In the genomic region with DNA sequence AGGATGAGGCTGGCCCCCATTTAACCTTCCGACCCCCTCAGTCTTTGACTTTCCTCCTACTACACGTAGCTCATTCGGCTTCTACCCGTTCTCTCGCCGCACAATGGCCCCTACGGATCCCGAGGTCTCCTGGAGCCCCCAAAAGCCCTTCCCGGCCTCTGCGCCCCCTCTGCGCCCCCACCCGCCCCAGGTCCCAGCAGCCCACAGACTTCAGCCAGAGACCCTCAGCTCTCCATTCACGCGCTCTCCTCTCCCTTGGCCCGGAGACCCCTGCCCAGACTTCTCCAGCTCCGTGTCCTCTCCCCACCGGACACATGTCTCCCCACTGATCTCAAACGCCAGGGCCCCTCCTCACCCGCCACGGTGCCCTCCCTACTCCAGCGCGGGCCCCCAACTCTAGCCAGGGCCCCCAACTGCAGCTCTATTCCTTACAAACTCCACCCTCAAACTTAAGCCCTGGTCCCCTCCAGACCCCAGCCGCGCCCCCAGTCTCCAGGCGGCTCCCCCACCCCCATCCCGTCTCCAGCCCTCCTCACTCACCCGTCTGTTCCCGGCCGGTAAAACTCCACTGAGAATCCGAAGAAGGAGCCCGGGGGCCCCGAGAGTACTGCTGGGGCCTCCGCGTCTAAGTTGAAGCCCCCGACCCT, we compare ENCODE assay signal across 8 cellular contexts. TPM values are rescaled to one million over a fixed set of nuclear protein-coding genes. Genes with fewer than 3 reads are reported as not detected.
DNase-seq lines count a peak whose midpoint lies in the region; TF ChIP-seq lines count a peak whose summit lies in the region.

No MANE protein-coding gene starts in this region.

- peak overlapping the region; percentile 90 for H4K91ac ChIP-seq in trophoblast cell (ENCODE audit: low read depth, low read length)

- H4K8ac ChIP-seq in trophoblast cell (ENCODE audit: low read depth, low read length) = peak overlapping the region; percentile 78

- POLR2A ChIA-PET in Caco-2 (lab: Charles Lee) = interaction anchor here (0.7 kb wide), 1 partner anchor 167 kb away, joined by 3 read pairs; no protein-coding TSS in a partner anchor
- POLR2A ChIA-PET in SK-N-SH (lab: Yijun Ruan, JAX) = no interaction called here

- H3K23ac ChIP-seq in trophoblast cell (ENCODE audit: low read length) = no peak overlapping the region

- CTCF ChIA-PET in Caco-2 (lab: Charles Lee) (interaction anchor here (1.7 to 2.1 kb wide), 2 partner anchors 19 to 21 kb away, joined by 4 to 12 read pairs; no protein-coding TSS in a partner anchor), SK-N-SH (lab: Yijun Ruan, JAX) (interaction anchor here (0.8 to 11.8 kb wide), 5 partner anchors 13 to 34 kb away, joined by 3 to 125 read pairs (median 9); partner anchors contain the start of gene ZNF385A)

- H3K36me3 ChIP-seq in Caco-2 (ENCODE audit: control insufficient read depth, insufficient read depth, low read length) (no peaks in the 10 kb centered on the region; the same call in 1 of the 2 replicates), SK-N-SH (replicated peaks in 1 of 2; ENCODE audit: control insufficient read depth in 1 of 2, insufficient read depth in 2 of 2, low read length in 1 of 2) (no peaks in the 10 kb centered on the region), trophoblast cell (ENCODE audit: control insufficient read depth in 1 of 2, insufficient read depth in 2 of 2, low read length in 2 of 2) (no peaks in the 10 kb centered on the region)

- TF ChIP-seq RAD21 in SK-N-SH (IDR thresholded peaks at IDR 0.05; ENCODE audit: low read length) = no peak

- DNase-seq in Caco-2 (no peak), SK-N-SH (peak; percentile 55), fibroblast of the aortic adventitia (ENCODE audit: low read depth) (no peak), trophoblast cell (no peak), NCI-H2196 treated with DMSO at 0.1 percent for 48 hours (lab: John Stamatoyannopoulos, UW; ENCODE audit: unreplicated experiment) (no peak), SHP77 treated with DMSO at 0.1 percent for 48 hours (lab: John Stamatoyannopoulos, UW) (no peak), kidney glomerular epithelial cell (lab: John Stamatoyannopoulos, UW) (no peak)
- no peak for DNase-seq in activated CD4-positive, alpha-beta T cell treated with anti-CD3 and anti-CD28 coated beads for 4 hours

- H2AK5ac ChIP-seq in trophoblast cell (ENCODE audit: low read length) = peak overlapping the region; percentile 11

- no peaks in the 10 kb centered on the region for H3K36me3 Mint-ChIP-seq in Caco-2 (ENCODE audit: insufficient read depth, unreplicated experiment)

- H3K9ac ChIP-seq in SK-N-SH (peak overlapping the region; percentile 94), trophoblast cell (ENCODE audit: low read length) (peak overlapping the region; percentile 84)

- peaks cover 10% of the 10 kb centered on the region for H3K4me1 Mint-ChIP-seq in Caco-2 (ENCODE audit: low read depth, unreplicated experiment)

- no peaks in the 10 kb centered on the region for H3K27me3 ChIP-seq in Caco-2 (replicated peaks; ENCODE audit: control insufficient read depth, insufficient read depth, low read length)
- H3K27me3 ChIP-seq in SK-N-SH (ENCODE audit: insufficient read depth) = no peaks in the 10 kb centered on the region
- H3K27me3 ChIP-seq in trophoblast cell (ENCODE audit: insufficient read depth, low read length) = no peaks in the 10 kb centered on the region

- peak overlapping the region; percentile 96 for H3K4me3 Mint-ChIP-seq in Caco-2 (ENCODE audit: unreplicated experiment)

- no peaks in the 10 kb centered on the region for H4K20me1 ChIP-seq in SK-N-SH (ENCODE audit: insufficient read depth)

- no peak for TF ChIP-seq EP300 in SK-N-SH (IDR thresholded peaks at IDR 0.05; ENCODE audit: borderline replicate concordance in 1 of 2, low read depth in 1 of 2, low read length in 1 of 2)

- H3K79me2 ChIP-seq in SK-N-SH (ENCODE audit: insufficient read depth) (peaks cover 60% of the 10 kb centered on the region), trophoblast cell (ENCODE audit: control insufficient read depth, insufficient read depth, low read length, poor library complexity) (peaks cover 10% of the 10 kb centered on the region)

- BruUV-seq in Caco-2 (replicated peaks; lab: Mats Ljungman, UMichigan) = no TSS peak

- intact Hi-C loops in Caco-2 (cut with micrococcal nuclease; ENCODE audit: unreplicated experiment) = no loop called here

- H3K14ac ChIP-seq in trophoblast cell (ENCODE audit: low read length) = peak overlapping the region; percentile 71

- no peaks in the 10 kb centered on the region for H3K27me3 Mint-ChIP-seq in Caco-2 (ENCODE audit: insufficient read depth, unreplicated experiment)

- peak overlapping the region; percentile 77 for H3K4ac ChIP-seq in trophoblast cell (ENCODE audit: low read depth, low read length)

- peaks cover 18% of the 10 kb centered on the region for H3K79me1 ChIP-seq in trophoblast cell (ENCODE audit: low read length)

- H3K4me1 ChIP-seq in Caco-2 (peaks cover 5% of the 10 kb centered on the region; the same call in 1 of the 2 replicates), SK-N-SH (ENCODE audit: control insufficient read depth in 1 of 2, insufficient read depth in 2 of 2, low read depth in 1 of 2, low read length in 1 of 2) (peaks cover 0 to 30% of the 10 kb centered on the region in 2 experiments; a peak in 3 of 4 replicates), trophoblast cell (ENCODE audit: control insufficient read depth in 1 of 2, insufficient read depth in 2 of 2, low read length in 2 of 2) (peaks cover 25 to 27% of the 10 kb centered on the region in 2 experiments)

- H3K9me3 Mint-ChIP-seq in Caco-2 (ENCODE audit: unreplicated experiment) = no peaks in the 10 kb centered on the region

- WGBS in SK-N-SH (ENCODE audit: low lambda C conversion rate) = under 1% methylated on average over 31 of the region's 35 CpGs
- WGBS in trophoblast cell (ENCODE audit: extremely low coverage, insufficient coverage, insufficient read length) = no CpG with 5 or more reads among the region's 35 CpGs

- peak overlapping the region; percentile 77 for H3K27ac Mint-ChIP-seq in Caco-2 (ENCODE audit: unreplicated experiment)

- peak overlapping the region; percentile 99 for H2AFZ ChIP-seq in SK-N-SH (ENCODE audit: low read depth)
- peak overlapping the region; percentile 87 for H2AFZ ChIP-seq in trophoblast cell (ENCODE audit: insufficient read depth, low read length, poor library complexity)

- H3K4me2 ChIP-seq in SK-N-SH (peak overlapping the region; percentile 98), trophoblast cell (ENCODE audit: low read length) (peak overlapping the region; percentile 92)

- H3K9me2 ChIP-seq in SK-N-SH = no peaks in the 10 kb centered on the region

- H2BK5ac ChIP-seq in trophoblast cell (ENCODE audit: low read depth, low read length, poor library complexity) = peak overlapping the region; percentile 79

- peak overlapping the region in 1 of 2 experiments; percentile 60; a peak in 2 of 4 replicates for H3K27ac ChIP-seq in SK-N-SH (ENCODE audit: low read depth in 2 of 2, low read length in 1 of 2)
- no peak overlapping the region for H3K27ac ChIP-seq in trophoblast cell (ENCODE audit: low read depth, low read length)

- peak overlapping the region; percentile 89 for H3K18ac ChIP-seq in trophoblast cell (ENCODE audit: low read length)

- TF ChIP-seq CTCF in Caco-2 (IDR thresholded peaks at IDR 0.05; ENCODE audit: insufficient read depth in 1 of 2, low read depth in 1 of 2, low read length in 1 of 2, severe bottlenecking in 1 of 2, unreplicated experiment in 1 of 2) (no peak), SK-N-SH (IDR thresholded peaks at IDR 0.05) (no peak), fibroblast of the aortic adventitia (IDR thresholded peaks at IDR 0.05; ENCODE audit: insufficient read depth, low read length) (no peak)

- H3K9me3 ChIP-seq in Caco-2 (no peaks in the 10 kb centered on the region), SK-N-SH (no peaks in the 10 kb centered on the region), trophoblast cell (ENCODE audit: insufficient read depth, low read depth, low read length) (no peaks in the 10 kb centered on the region)

- H2BK120ac ChIP-seq in trophoblast cell (ENCODE audit: insufficient read depth, low read length, poor library complexity) = peak overlapping the region; percentile 79

- H4K12ac ChIP-seq in trophoblast cell (ENCODE audit: low read depth, low read length) = peak overlapping the region; percentile 40

- H3K4me3 ChIP-seq in Caco-2 (ENCODE audit: low read depth, low read length) (peak overlapping the region; percentile 67), SK-N-SH (ENCODE audit: low read depth in 2 of 2, low read length in 1 of 2) (peak overlapping the region; percentile 59 to 96), fibroblast of the aortic adventitia (ENCODE audit: low read depth, low read length) (peak overlapping the region; percentile 92), trophoblast cell (ENCODE audit: low read depth, low read length) (peak overlapping the region; percentile 91)

- H2BK12ac ChIP-seq in trophoblast cell (ENCODE audit: low read length) = peak overlapping the region; percentile 47

- H3F3A ChIP-seq in SK-N-SH (replicated peaks; ENCODE audit: insufficient read depth) = peaks cover 5% of the 10 kb centered on the region

TF ChIP-seq in SK-N-SH, 30 proteins besides CTCF, POLR2A, EP300 and RAD21 (continues in another document):
- no peak for TF ChIP-seq JUND (IDR thresholded peaks at IDR 0.05)
- TF ChIP-seq TCF12 (IDR thresholded peaks at IDR 0.05) = no peak

RNA-seq across cellular contexts. Expression of gene ITGA5, which starts 0.5 kb away (rescaled TPM):
- 17.3 and 22.3 TPM in 2 replicates for total RNA-seq in Caco-2 (2022)
- 35.0 and 52.5 TPM in 2 replicates for polyA plus RNA-seq in SK-N-SH (2012; rRNA removed)
- polyA plus RNA-seq in SK-N-SH (2012; cell fraction: cytosol; rRNA removed) = 19.5 and 32.7 TPM in 2 replicates
- polyA plus RNA-seq in SK-N-SH (2012; cell fraction: nucleus; rRNA removed) = 66.0 and 73.4 TPM in 2 replicates
- total RNA-seq in fibroblast of the aortic adventitia (ENCODE audit: low replicate concordance) = 51.1 and 239 TPM in 2 replicates
- polyA plus RNA-seq in trophoblast cell (2013) = 81.6 and 90.0 TPM in 2 replicates

RNA-seq across cellular contexts. Expression of gene ZNF385A, which starts 34.0 kb away (rescaled TPM):
- 8.4 and 9.4 TPM in 2 replicates for total RNA-seq in Caco-2 (2022)
- polyA plus RNA-seq in SK-N-SH (2012; rRNA removed) = 1.5 and 2.6 TPM in 2 replicates
- 1.4 and 3.0 TPM in 2 replicates for polyA plus RNA-seq in SK-N-SH (2012; cell fraction: cytosol; rRNA removed)
- polyA plus RNA-seq in SK-N-SH (2012; cell fraction: nucleus; rRNA removed) = 2.3 and 3.7 TPM in 2 replicates
- 0.99 and 1.6 TPM in 2 replicates for total RNA-seq in fibroblast of the aortic adventitia (ENCODE audit: low replicate concordance)
- polyA plus RNA-seq in trophoblast cell (2013) = 74.0 and 75.2 TPM in 2 replicates

RNA-seq across cellular contexts. Expression of gene GPR84, which starts 54.3 kb away (rescaled TPM):
- total RNA-seq in Caco-2 (2022) (not detected in 2 replicates), fibroblast of the aortic adventitia (ENCODE audit: low replicate concordance) (not detected in 2 replicates)
- polyA plus RNA-seq in SK-N-SH (2012; rRNA removed) = 0.03 TPM in 1 of 2 replicates, not detected in the other
- polyA plus RNA-seq in SK-N-SH (2012; cell fraction: cytosol; rRNA removed) = not detected in 2 replicates
- polyA plus RNA-seq in SK-N-SH (2012; cell fraction: nucleus; rRNA removed) = 0.18 and 0.23 TPM in 2 replicates
- 0.04 and 0.06 TPM in 2 replicates for polyA plus RNA-seq in trophoblast cell (2013)

RNA-seq across cellular contexts. Expression of gene GTSF1, which starts 54.8 kb away (rescaled TPM):
- not detected in 2 replicates for total RNA-seq in Caco-2 (2022)
- 36.0 and 37.3 TPM in 2 replicates for polyA plus RNA-seq in SK-N-SH (2012; rRNA removed)
- polyA plus RNA-seq in SK-N-SH (2012; cell fraction: cytosol; rRNA removed) = 36.6 and 36.7 TPM in 2 replicates
- polyA plus RNA-seq in SK-N-SH (2012; cell fraction: nucleus; rRNA removed) = 15.9 and 22.9 TPM in 2 replicates
- 7.1 TPM in 1 of 2 replicates, not detected in the other for total RNA-seq in fibroblast of the aortic adventitia (ENCODE audit: low replicate concordance)
- not detected in 2 replicates for polyA plus RNA-seq in trophoblast cell (2013)
